19 cellular contexts compared by ENCODE assay signal in genomic region chr1:5651964-5652751, GRCh38.
DNase-seq lines count a peak whose midpoint lies in the region; ATAC-seq and TF ChIP-seq lines count a peak whose summit lies in the region.
"Had no signal": no experiment of that assay in that cellular context is flagged by ENCODE, and none has a peak within 500 bp of the region (broad histone marks: within the 10 kb centered on the region; RNA-seq: fewer than 3 reads in every experiment).

No MANE protein-coding gene starts in this region.

- no peaks in the 10 kb centered on the region for H3K4me1 ChIP-seq in heart left ventricle

- no peaks in the 10 kb centered on the region for H3K4me1 Mint-ChIP-seq in activated T-helper 1 cell treated with anti-CD3 and anti-CD28 coated beads, Interleukin-12 subunit alpha, Interleukin-12 subunit beta, Interleukin-2, Interleukin-4 antibody, amounts not matched to agents 30 ng/mL and 10 ng/mL and 1 ng/mL, durations not matched to agents 14 hours and 24 hours and 36 hours (ENCODE audit: low read depth)

- H3K4me3 ChIP-seq in heart left ventricle, result no peak overlapping the region

- H3K9me3 ChIP-seq in heart left ventricle, result peaks cover 0 to 9% (median 0%) of the 10 kb centered on the region in 12 donors
- H3K9me3 ChIP-seq: Caco-2, neutrophil had no signal

- H3K4me3 Mint-ChIP-seq in activated T-helper 1 cell treated with anti-CD3 and anti-CD28 coated beads, Interleukin-12 subunit alpha, Interleukin-12 subunit beta, Interleukin-2, Interleukin-4 antibody, amounts not matched to agents 30 ng/mL and 10 ng/mL and 1 ng/mL, durations not matched to agents 14 hours and 24 hours and 36 hours, result no peak overlapping the region

- peaks cover 4% of the 10 kb centered on the region for H3K27me3 Mint-ChIP-seq in activated T-helper 1 cell treated with anti-CD3 and anti-CD28 coated beads, Interleukin-12 subunit alpha, Interleukin-12 subunit beta, Interleukin-2, Interleukin-4 antibody, amounts not matched to agents 30 ng/mL and 10 ng/mL and 1 ng/mL, durations not matched to agents 14 hours and 24 hours and 36 hours (ENCODE audit: insufficient read depth)

- TF ChIP-seq POLR2A in heart left ventricle (IDR thresholded peaks at IDR 0.05), result no peak

- no peaks in the 10 kb centered on the region for H3K9me3 Mint-ChIP-seq in activated T-helper 1 cell treated with anti-CD3 and anti-CD28 coated beads, Interleukin-12 subunit alpha, Interleukin-12 subunit beta, Interleukin-2, Interleukin-4 antibody, amounts not matched to agents 30 ng/mL and 10 ng/mL and 1 ng/mL, durations not matched to agents 14 hours and 24 hours and 36 hours
- H3K9me3 Mint-ChIP-seq: activated T-helper 2 cell treated with anti-CD3 and anti-CD28 coated beads, Interferon-gamma antibody, Interleukin-2, Interleukin-4, amounts not matched to agents 10 μg/mL and 5 μg/mL and 100 μg/mL, durations not matched to agents 14 hours and 24 hours and 36 hours had no signal

- 20 to 28% (median 25%) methylated on average over 13 to 16 of the region's 16 CpGs for WGBS in heart left ventricle, 4 donors

- no peaks in the 10 kb centered on the region for H3K36me3 ChIP-seq in heart left ventricle
- H3K36me3 ChIP-seq: neutrophil had no signal

- DNase-seq in left cardiac atrium (no peak), heart left ventricle (no peak), astrocyte of the hippocampus (ENCODE audit: low read depth, low spot score) (peak; percentile 11), left kidney (ENCODE audit: low read depth, low spot score) (peak; percentile 58), ureter (ENCODE audit: low spot score) (peak; percentile 62)
- DNase-seq in activated T-helper 1 cell treated with anti-CD3 and anti-CD28 coated beads, Interleukin-12 subunit alpha, Interleukin-12 subunit beta, Interleukin-2, Interleukin-4 antibody, amounts not matched to agents 30 ng/mL and 10 ng/mL and 1 ng/mL, durations not matched to agents 14 hours and 24 hours and 36 hours (ENCODE audit: low spot score), result no peak
- DNase-seq: activated CD4-positive, alpha-beta T cell treated with anti-CD3 and anti-CD28 coated beads, Interleukin-2, amount 50 U/mL, for 4 hours; Caco-2; cerebellar nuclear complex; GF-D8; HCEC 1CT; mesendoderm; NCI-H187; NCI-H526; OCI-M1 had no signal

- H3K36me3 Mint-ChIP-seq in activated T-helper 1 cell treated with anti-CD3 and anti-CD28 coated beads, Interleukin-12 subunit alpha, Interleukin-12 subunit beta, Interleukin-2, Interleukin-4 antibody, amounts not matched to agents 30 ng/mL and 10 ng/mL and 1 ng/mL, durations not matched to agents 14 hours and 24 hours and 36 hours (ENCODE audit: low read depth), result no peaks in the 10 kb centered on the region

- H3K27me3 ChIP-seq in heart left ventricle, result peaks cover 0 to 39% (median 5%) of the 10 kb centered on the region in 9 donors

- no peak overlapping the region for H3K27ac Mint-ChIP-seq in activated T-helper 1 cell treated with anti-CD3 and anti-CD28 coated beads, Interleukin-12 subunit alpha, Interleukin-12 subunit beta, Interleukin-2, Interleukin-4 antibody, amounts not matched to agents 30 ng/mL and 10 ng/mL and 1 ng/mL, durations not matched to agents 14 hours and 24 hours and 36 hours
- H3K27ac Mint-ChIP-seq: activated T-helper 2 cell treated with anti-CD3 and anti-CD28 coated beads, Interferon-gamma antibody, Interleukin-2, Interleukin-4, amounts not matched to agents 10 μg/mL and 5 μg/mL and 100 μg/mL, durations not matched to agents 14 hours and 24 hours and 36 hours had no signal

- intact Hi-C loops in left cardiac atrium (cut with DNase I) (no loop called here), heart left ventricle (cut with DNase I) (no loop called here)
- intact Hi-C loops in activated T-helper 1 cell treated with anti-CD3 and anti-CD28 coated beads, Interleukin-12 subunit alpha, Interleukin-12 subunit beta, Interleukin-2, Interleukin-4 antibody, amounts not matched to agents 30 ng/mL and 10 ng/mL and 1 ng/mL, durations not matched to agents 14 hours and 24 hours and 36 hours (cut with micrococcal nuclease), result no loop called here

- ATAC-seq in left cardiac atrium (peak; percentile 38 to 65), heart left ventricle (no peak), GM18858 (IDR thresholded peaks at IDR 0.05; ENCODE audit: unreplicated experiment) (no peak), GM18868 (IDR thresholded peaks at IDR 0.05; ENCODE audit: unreplicated experiment) (no peak)

- no peak for TF ChIP-seq CTCF in heart left ventricle (IDR thresholded peaks at IDR 0.05)

- no peak overlapping the region for H3K27ac ChIP-seq in heart left ventricle
- H3K27ac ChIP-seq: neutrophil had no signal

Comparison
In these comparisons a context has a peak if more than half of its experiments do, and no peak if none do; other contexts are left out.
1. ATAC-seq: peak in left cardiac atrium (2 of 2); none in heart left ventricle (0 of 4), GM18858 (single experiment) and GM18868 (single experiment).
2. DNase-seq: peak in astrocyte of the hippocampus (single experiment), left kidney (single experiment) and ureter (single experiment); none in left cardiac atrium (single experiment), heart left ventricle (0 of 5) and activated T-helper 1 cell treated with anti-CD3 and anti-CD28 coated beads, Interleukin-12 subunit alpha, Interleukin-12 subunit beta, Interleukin-2, Interleukin-4 antibody, amounts not matched to agents 30 ng/mL and 10 ng/mL and 1 ng/mL, durations not matched to agents 14 hours and 24 hours and 36 hours (single experiment).